ENCODE assay signal across 8 cellular contexts in the genomic region with DNA sequence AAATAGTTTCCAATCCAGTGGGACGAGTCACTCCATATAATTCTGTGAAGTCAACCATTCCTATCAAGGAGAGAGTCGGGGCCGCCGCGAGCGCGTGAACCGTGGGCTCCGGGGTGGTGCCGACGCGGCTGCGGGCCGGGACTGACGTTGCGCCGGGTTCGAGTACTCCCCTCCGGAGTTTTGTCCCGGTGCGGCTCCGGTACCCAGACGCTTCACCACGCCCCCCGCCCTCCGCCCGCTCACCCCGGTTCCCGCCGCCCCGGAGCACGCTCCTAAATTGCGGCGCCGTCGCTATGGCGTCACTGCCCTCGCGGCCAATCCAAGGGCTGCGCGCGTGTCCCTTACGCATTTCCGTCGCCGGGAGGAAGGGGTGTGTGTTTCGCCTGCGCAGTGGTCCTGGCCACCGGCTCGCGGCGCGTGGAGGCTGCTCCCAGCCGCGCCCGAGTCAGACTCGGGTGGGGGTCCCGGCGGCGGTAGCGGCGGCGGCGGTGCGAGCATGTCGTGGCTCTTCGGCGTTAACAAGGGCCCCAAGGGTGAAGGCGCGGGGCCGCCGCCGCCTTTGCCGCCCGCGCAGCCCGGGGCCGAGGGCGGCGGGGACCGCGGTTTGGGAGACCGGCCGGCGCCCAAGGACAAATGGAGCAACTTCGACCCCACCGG. TPM values are rescaled to one million over a fixed set of nuclear protein-coding genes. Genes with fewer than 3 reads are reported as not detected.
DNase-seq lines count a peak whose midpoint lies in the region; ATAC-seq and TF ChIP-seq lines count a peak whose summit lies in the region.

A gene with protein sequence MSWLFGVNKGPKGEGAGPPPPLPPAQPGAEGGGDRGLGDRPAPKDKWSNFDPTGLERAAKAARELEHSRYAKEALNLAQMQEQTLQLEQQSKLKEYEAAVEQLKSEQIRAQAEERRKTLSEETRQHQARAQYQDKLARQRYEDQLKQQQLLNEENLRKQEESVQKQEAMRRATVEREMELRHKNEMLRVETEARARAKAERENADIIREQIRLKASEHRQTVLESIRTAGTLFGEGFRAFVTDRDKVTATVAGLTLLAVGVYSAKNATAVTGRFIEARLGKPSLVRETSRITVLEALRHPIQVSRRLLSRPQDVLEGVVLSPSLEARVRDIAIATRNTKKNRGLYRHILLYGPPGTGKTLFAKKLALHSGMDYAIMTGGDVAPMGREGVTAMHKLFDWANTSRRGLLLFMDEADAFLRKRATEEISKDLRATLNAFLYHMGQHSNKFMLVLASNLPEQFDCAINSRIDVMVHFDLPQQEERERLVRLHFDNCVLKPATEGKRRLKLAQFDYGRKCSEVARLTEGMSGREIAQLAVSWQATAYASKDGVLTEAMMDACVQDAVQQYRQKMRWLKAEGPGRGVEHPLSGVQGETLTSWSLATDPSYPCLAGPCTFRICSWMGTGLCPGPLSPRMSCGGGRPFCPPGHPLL (plus strand): TSS at position 377 of the 657 bp plus-strand sequence. CDS start 120 bp downstream, at position 497.

- peaks cover 6 to 15% (median 13%) of the 10 kb centered on the region in 3 donors for H3K4me1 Mint-ChIP-seq in IgD-negative memory B cell

- H3K27me3 ChIP-seq in PC-3 (ENCODE audit: low read length), result no peaks in the 10 kb centered on the region

- peak within 1 kb of the TSS; percentile 85 for H3K9ac ChIP-seq in PC-3 (ENCODE audit: low read length)

- peak within 1 kb of the TSS; percentile 87 for H3K4me2 ChIP-seq in PC-3 (ENCODE audit: low read length)

- H4K20me1 ChIP-seq in PC-3 (ENCODE audit: low read length), result peaks cover 21% of the 10 kb centered on the region

- peak within 1 kb of the TSS; percentile 75 for H2AFZ ChIP-seq in PC-3 (ENCODE audit: low read length)

- H3K4me3 ChIP-seq in PC-3 (ENCODE audit: low read length) (peak within 1 kb of the TSS; percentile 88), mucosa of descending colon (peak within 1 kb of the TSS; percentile 87)

- BruUV-seq in PC-3 (replicated peaks; lab: Mats Ljungman, UMichigan), result no TSS peak

- DNase-seq in DMS114 treated with DMSO at 0.1 percent for 48 hours (lab: John Stamatoyannopoulos, UW; ENCODE audit: unreplicated experiment) (peak; percentile 84), PC-3 (peak; percentile 98), activated T-cell treated with anti-CD3 and anti-CD28 coated beads for 48 hours (ENCODE audit: low read depth) (peak; percentile 95), epithelial cell of prostate (ENCODE audit: low read depth, low spot score) (no peak), mucosa of descending colon (peak; percentile 96)
- DNase-seq in stimulated activated CD8-positive, alpha-beta memory T cell treated with anti-CD3 and anti-CD28 coated beads, Interleukin-4, amount 100 ng/mL, for 1 hour (ENCODE audit: low read depth in 2 of 2, low spot score in 1 of 2), result peak; percentile 79 to 80

- intact Hi-C loops in PC-3 (cut with micrococcal nuclease), result loop anchor here (1.0 kb wide), 2 partner anchors 40 to 64 kb away; a partner anchor contains a TSS
- intact Hi-C loops in mucosa of descending colon (cut with DNase I, micrococcal nuclease), result no loop called here

- H3K27ac Mint-ChIP-seq in IgD-negative memory B cell, result peak within 1 kb of the TSS; percentile 78 to 94 (median 92)

- H3K4me3 Mint-ChIP-seq in IgD-negative memory B cell, result peak within 1 kb of the TSS; percentile 87 to 96 (median 92)

- H3K9me3 ChIP-seq in PC-3 (ENCODE audit: low read length) (no peaks in the 10 kb centered on the region), mucosa of descending colon (no peaks in the 10 kb centered on the region)

- H3K27ac ChIP-seq in PC-3 (ENCODE audit: low read length) (peak within 1 kb of the TSS; percentile 58), epithelial cell of prostate (peak within 1 kb of the TSS; percentile 76)

- ATAC-seq in GM21529 (IDR thresholded peaks at IDR 0.05; ENCODE audit: unreplicated experiment), result peak; percentile 97
- ATAC-seq in PC-3, result peak; percentile 92
- peak; percentile 98 for ATAC-seq in mucosa of descending colon

- no peaks in the 10 kb centered on the region for H3K9me2 ChIP-seq in PC-3 (replicated peaks; ENCODE audit: low read length)

- H3K27me3 Mint-ChIP-seq in IgD-negative memory B cell, result peaks cover 3% of the 10 kb centered on the region

- no peak for TF ChIP-seq CTCF in PC-3 (conservative IDR thresholded peaks at IDR 0.05; ENCODE audit: low read depth, low read length)
- TF ChIP-seq CTCF in mucosa of descending colon (IDR thresholded peaks at IDR 0.05), result no peak

- H3K79me2 ChIP-seq in PC-3 (ENCODE audit: low read length), result peaks cover 62% of the 10 kb centered on the region

- CTCF ChIA-PET in PC-3 (lab: Charles Lee), result no interaction called here

- POLR2A ChIA-PET in PC-3 (lab: Charles Lee; ENCODE audit: unreplicated experiment), result no interaction called here

- H3K9me3 Mint-ChIP-seq in IgD-negative memory B cell, result no peaks in the 10 kb centered on the region

- H3F3A ChIP-seq in PC-3 (ENCODE audit: low read length, unreplicated experiment), result no peaks in the 10 kb centered on the region

- H3K4me1 ChIP-seq in PC-3 (ENCODE audit: insufficient read depth, low read length), result peaks cover 12% of the 10 kb centered on the region
- peaks cover 18% of the 10 kb centered on the region for H3K4me1 ChIP-seq in mucosa of descending colon (ENCODE audit: low read depth)

- no peaks in the 10 kb centered on the region for H3K36me3 Mint-ChIP-seq in IgD-negative memory B cell

- peaks cover 3% of the 10 kb centered on the region; the same call in 1 of the 2 replicates for H3K36me3 ChIP-seq in PC-3 (ENCODE audit: low read depth, low read length)
- H3K36me3 ChIP-seq in mucosa of descending colon (ENCODE audit: low read depth), result no peaks in the 10 kb centered on the region

RNA-seq across cellular contexts. Expression of the gene that starts here (rescaled TPM):
- polyA plus RNA-seq in IgD-negative memory B cell, result 10.8 TPM
- 140 and 190 TPM in 2 replicates for total RNA-seq in PC-3 (2014; rRNA removed)
- 10 to 100 TPM; 22.8 to 30.9 (median 25.4) TPM for total RNA-seq in mucosa of descending colon
